Comparison of ENCODE assay signal across 15 cellular contexts in genomic region chr10:29630205-29631048, GRCh38. TPM values are rescaled to one million over a fixed set of nuclear protein-coding genes. Genes with fewer than 3 reads are reported as not detected.
DNase-seq lines count a peak whose midpoint lies in the region; ATAC-seq and TF ChIP-seq lines count a peak whose summit lies in the region.
"Had no signal": no experiment of that assay in that cellular context is flagged by ENCODE, and none has a peak within 500 bp of the region (broad histone marks: within the 10 kb centered on the region; RNA-seq: fewer than 3 reads in every experiment).

No MANE protein-coding gene starts in this region.

- WGBS in ovary, 3 donors: 83 to 89% (median 88%) methylated on average over 11 of the region's 11 CpGs

- no peaks in the 10 kb centered on the region for H3K9me3 ChIP-seq in ovary

- DNase-seq in CD14-positive monocyte (ENCODE audit: low spot score) (peak; percentile 76), NOMO-1 (lab: John Stamatoyannopoulos, UW; ENCODE audit: unreplicated experiment in 2 of 2) (peak; percentile 35 to 85), epithelial cell of esophagus (ENCODE audit: low read depth) (peak; percentile 95), ovary (no peak), substantia nigra (lab: John Stamatoyannopoulos, UW) (no peak), Ammon's horn (ENCODE audit: low spot score) (no peak)
- DNase-seq in central memory CD4-positive, alpha-beta T cell: no peak
- DNase-seq: activated naive CD8-positive, alpha-beta T cell treated with anti-CD3 and anti-CD28 coated beads, Interleukin-2, amount 50 U/mL, for 24 hours; effector CD8-positive, alpha-beta T cell; HFFc6; NCI-H1417; stimulated activated CD4-positive, alpha-beta T cell treated with anti-CD3 and anti-CD28 coated beads, Interleukin-15, amount 100 ng/mL, for 24 hours had no signal

- H3K4me3 ChIP-seq in epithelial cell of esophagus (ENCODE audit: low read length): no peak overlapping the region
- H3K4me3 ChIP-seq in ovary: peak overlapping the region; percentile 23

- peak overlapping the region in 1 of 2 donors; percentile 21 for H3K27ac ChIP-seq in ovary
- H3K27ac ChIP-seq in substantia nigra (ENCODE audit: low read depth, low read length, poor library complexity, severe bottlenecking): no peak overlapping the region

- H3K36me3 ChIP-seq in ovary: no peaks in the 10 kb centered on the region

- peaks cover 41% of the 10 kb centered on the region for H3K4me1 Mint-ChIP-seq in CD14-positive monocyte

- intact Hi-C loops in CD14-positive monocyte (cut with micrococcal nuclease) (loop anchor here (10.0 kb wide), 2 partner anchors 54 to 104 kb away; no protein-coding TSS in a partner anchor), ovary (cut with DNase I) (no loop called here)

- ATAC-seq in HG02588 (IDR thresholded peaks at IDR 0.05; ENCODE audit: unreplicated experiment): no peak
- ATAC-seq: activated naive CD8-positive, alpha-beta T cell treated with anti-CD3 and anti-CD28 coated beads, Interleukin-2, amount 50 U/mL, for 24 hours; stimulated activated memory B cell treated with anti-CD40 and anti-IgM and Interleukin-4, amounts not matched to agents 10 μg/mL and 1 μg/mL and 100 μg/mL, for 72 hours had no signal

- TF ChIP-seq EP300 in ovary (IDR thresholded peaks at IDR 0.05): no peak

- peaks cover 27% of the 10 kb centered on the region for H3K4me1 ChIP-seq in ovary (ENCODE audit: insufficient read depth)

- no peaks in the 10 kb centered on the region for H3K27me3 ChIP-seq in ovary

- TF ChIP-seq CTCF in CD14-positive monocyte (IDR thresholded peaks at IDR 0.05) (no peak), epithelial cell of esophagus (IDR thresholded peaks at IDR 0.05; ENCODE audit: insufficient read depth, low read depth, low read length, missing control alignments) (no peak), ovary (IDR thresholded peaks at IDR 0.05) (no peak)

- peak overlapping the region; percentile 90 to 98 (median 94) for H3K27ac Mint-ChIP-seq in CD14-positive monocyte
- H3K27ac Mint-ChIP-seq: activated naive CD8-positive, alpha-beta T cell treated with anti-CD3 and anti-CD28 coated beads, Interleukin-2, amount 50 U/mL, for 24 hours; HFFc6; stimulated activated memory B cell treated with anti-CD40 and anti-IgM and Interleukin-4, amounts not matched to agents 10 μg/mL and 1 μg/mL and 100 μg/mL, for 72 hours; T-helper 1 cell treated with Interleukin-12 subunit alpha and Interleukin-12 subunit beta and Interleukin-4 antibody, amounts not matched to agents 30 μg/mL and 1 μg/mL, for 36 hours had no signal

- peaks cover 29 to 36% of the 10 kb centered on the region in 2 donors for H3K36me3 Mint-ChIP-seq in CD14-positive monocyte
- H3K36me3 Mint-ChIP-seq: stimulated activated memory B cell treated with anti-CD40 and anti-IgM and Interleukin-4, amounts not matched to agents 10 μg/mL and 1 μg/mL and 100 μg/mL, for 72 hours had no signal

- peak overlapping the region in 1 of 2 donors; percentile 65 for H3K4me3 Mint-ChIP-seq in CD14-positive monocyte
- H3K4me3 Mint-ChIP-seq: activated naive CD8-positive, alpha-beta T cell treated with anti-CD3 and anti-CD28 coated beads, Interleukin-2, amount 50 U/mL, for 24 hours; HFFc6; stimulated activated memory B cell treated with anti-CD40 and anti-IgM and Interleukin-4, amounts not matched to agents 10 μg/mL and 1 μg/mL and 100 μg/mL, for 72 hours; T-helper 1 cell treated with Interleukin-12 subunit alpha and Interleukin-12 subunit beta and Interleukin-4 antibody, amounts not matched to agents 30 μg/mL and 1 μg/mL, for 36 hours had no signal

- no peaks in the 10 kb centered on the region for H3K27me3 Mint-ChIP-seq in CD14-positive monocyte (ENCODE audit: low read depth in 3 of 3)
- H3K27me3 Mint-ChIP-seq: activated naive CD8-positive, alpha-beta T cell treated with anti-CD3 and anti-CD28 coated beads, Interleukin-2, amount 50 U/mL, for 24 hours; stimulated activated memory B cell treated with anti-CD40 and anti-IgM and Interleukin-4, amounts not matched to agents 10 μg/mL and 1 μg/mL and 100 μg/mL, for 72 hours had no signal

- no peak for TF ChIP-seq POLR2A in ovary (IDR thresholded peaks at IDR 0.05)

- no peaks in the 10 kb centered on the region for H3K9me3 Mint-ChIP-seq in CD14-positive monocyte
- H3K9me3 Mint-ChIP-seq: activated naive CD8-positive, alpha-beta T cell treated with anti-CD3 and anti-CD28 coated beads, Interleukin-2, amount 50 U/mL, for 24 hours; HFFc6; stimulated activated memory B cell treated with anti-CD40 and anti-IgM and Interleukin-4, amounts not matched to agents 10 μg/mL and 1 μg/mL and 100 μg/mL, for 72 hours; T-helper 1 cell treated with Interleukin-12 subunit alpha and Interleukin-12 subunit beta and Interleukin-4 antibody, amounts not matched to agents 30 μg/mL and 1 μg/mL, for 36 hours had no signal

RNA-seq across cellular contexts. Expression of gene SVIL, which starts 4.3 kb away (rescaled TPM):
- polyA plus RNA-seq in CD14-positive monocyte: 1 to 10 TPM; 2.1 to 5.8 TPM
- total RNA-seq in ovary: 100 to 1,000 TPM in 5 of 7 donors, 10 to 100 TPM in 2; 49.9 to 225 (median 174) TPM
- polyA plus RNA-seq in ovary: 100 to 1,000 TPM in 1 of 2 donors, 10 to 100 TPM in 1; 52.9 to 107 TPM

Comparison
In these comparisons a context has a peak if more than half of its experiments do, and no peak if none do; other contexts are left out.
1. DNase-seq: peak in CD14-positive monocyte (single experiment), NOMO-1 (2 of 2) and epithelial cell of esophagus (single experiment); none in ovary (0 of 5), substantia nigra (0 of 49), central memory CD4-positive, alpha-beta T cell (single experiment) and Ammon's horn (single experiment).
2. RNA of gene SVIL, which starts 4.3 kb away (polyA plus RNA-seq): 52.9 to 107 TPM in ovary; 2.1 to 5.8 TPM in CD14-positive monocyte; every median in the first group is over 4 times any median in the second.
3. intact Hi-C loops: an anchor here in CD14-positive monocyte (10.0 kb wide); none called in ovary.